ENCODE assay signal across 29 cellular contexts in genomic region chr6:144278659-144279314, GRCh38. TPM values are rescaled to one million over a fixed set of nuclear protein-coding genes. Genes with fewer than 3 reads are reported as not detected.
DNase-seq lines count a peak whose midpoint lies in the region; ATAC-seq, FAIRE-seq and TF ChIP-seq lines count a peak whose summit lies in the region.
"Had no signal": no experiment of that assay in that cellular context is flagged by ENCODE, and none has a peak within 500 bp of the region (broad histone marks: within the 10 kb centered on the region; RNA-seq: fewer than 3 reads in every experiment).

No MANE protein-coding gene starts in this region.

- no peak overlapping the region for H3K27ac Mint-ChIP-seq in activated CD4-positive, alpha-beta memory T cell treated with anti-CD3 and anti-CD28 coated beads, Interleukin-2, amount 10 ng/mL, durations not matched to agents 7 days and 5 days
- H3K27ac Mint-ChIP-seq: activated CD4-positive, alpha-beta T cell treated with anti-CD3 and anti-CD28 coated beads, Interleukin-2, amount 10 ng/mL, durations not matched to agents 24 days and 14 days; activated naive CD4-positive, alpha-beta T cell treated with anti-CD3 and anti-CD28 coated beads, Interleukin-2, amount 50 U/mL, for 72 hours; naive thymus-derived CD8-positive, alpha-beta T cell; stimulated activated memory B cell treated with anti-CD40 and anti-IgM and Interleukin-4, amounts not matched to agents 10 μg/mL and 1 μg/mL and 100 μg/mL, for 72 hours had no signal

- peaks cover 9% of the 10 kb centered on the region for H3K27me3 Mint-ChIP-seq in activated CD4-positive, alpha-beta memory T cell treated with anti-CD3 and anti-CD28 coated beads, Interleukin-2, amount 10 ng/mL, durations not matched to agents 7 days and 5 days

- in situ Hi-C loops in mammary epithelial cell (cut with MboI; ENCODE audit: low sequenced_read_pairs in 2 of 2): no loop called here

- POLR2A ChIA-PET in activated CD4-positive, alpha-beta memory T cell treated with anti-CD3 and anti-CD28 coated beads, Interleukin-2, amount 10 ng/mL, durations not matched to agents 7 days and 5 days (lab: Charles Lee): no interaction called here

- no peak for TF ChIP-seq CTCF in mammary epithelial cell (conservative IDR thresholded peaks at IDR 0.05 in 1 of 2, IDR thresholded peaks at IDR 0.05 in 1 of 2; ENCODE audit: extremely low read depth in 1 of 2, insufficient read depth in 1 of 2, low read depth in 1 of 2, low read length in 2 of 2)
- no peak for TF ChIP-seq CTCF in keratinocyte (optimal IDR thresholded peaks at IDR 0.05 in 1 of 3, IDR thresholded peaks at IDR 0.05 in 1 of 3, conservative IDR thresholded peaks at IDR 0.05 in 1 of 3; ENCODE audit: extremely low read depth in 1 of 3, insufficient read depth in 2 of 3, low read length in 3 of 3)

- dilution Hi-C loops in mammary epithelial cell (cut with HindIII; ENCODE audit: low sequenced_read_pairs) (no loop called here), keratinocyte (cut with MboI; ENCODE audit: extremely low pct_ligation_motif_present, low sequenced_read_pairs) (no loop called here)

- CTCF ChIA-PET in mammary epithelial cell (lab: Charles Lee; ENCODE audit: low non-redundant PET): no interaction called here
- CTCF ChIA-PET in activated CD4-positive, alpha-beta memory T cell treated with anti-CD3 and anti-CD28 coated beads, Interleukin-2, amount 10 ng/mL, durations not matched to agents 7 days and 5 days (lab: Charles Lee): no interaction called here

- intact Hi-C loops in mammary epithelial cell (cut with micrococcal nuclease): no loop called here
- intact Hi-C loops in Right ventricle myocardium inferior (cut with DNase I): no loop called here

- no peak overlapping the region for H3K4me3 Mint-ChIP-seq in activated CD4-positive, alpha-beta memory T cell treated with anti-CD3 and anti-CD28 coated beads, Interleukin-2, amount 10 ng/mL, durations not matched to agents 7 days and 5 days
- H3K4me3 Mint-ChIP-seq: activated CD4-positive, alpha-beta T cell treated with anti-CD3 and anti-CD28 coated beads, Interleukin-2, amount 10 ng/mL, durations not matched to agents 24 days and 14 days; naive thymus-derived CD8-positive, alpha-beta T cell; stimulated activated memory B cell treated with anti-CD40 and anti-IgM and Interleukin-4, amounts not matched to agents 10 μg/mL and 1 μg/mL and 100 μg/mL, for 72 hours had no signal

- peaks cover 3% of the 10 kb centered on the region for H3K4me1 Mint-ChIP-seq in activated CD4-positive, alpha-beta memory T cell treated with anti-CD3 and anti-CD28 coated beads, Interleukin-2, amount 10 ng/mL, durations not matched to agents 7 days and 5 days

- DNase-seq in EL (peak; percentile 89), M059J (ENCODE audit: low read depth) (peak; percentile 75), mammary epithelial cell (peak; percentile 35), keratinocyte (ENCODE audit: low read depth, low spot score) (peak; percentile 79), C1 segment of cervical spinal cord (lab: John Stamatoyannopoulos, UW) (no peak), Right ventricle myocardium inferior (ENCODE audit: missing footprints) (no peak)
- no peak for DNase-seq in activated CD4-positive, alpha-beta memory T cell treated with anti-CD3 and anti-CD28 coated beads, Interleukin-2, amount 10 ng/mL, durations not matched to agents 7 days and 5 days
- DNase-seq: activated CD4-positive, alpha-beta T cell treated with anti-CD3 and anti-CD28 coated beads, Interleukin-2, amount 10 ng/mL, durations not matched to agents 24 days and 14 days; anterior cingulate cortex; BE2C; dermis blood vessel endothelial cell; left cardiac atrium; MM.1S; naive thymus-derived CD8-positive, alpha-beta T cell; NCI-H1436; NCI-H510A treated with DMSO at 0.1 percent for 48 hours; NK-92 treated with Interleukin-12 subunit alpha and Interleukin-12 subunit beta, amount 100 ng/mL, for 24 hours; SK-N-SH; spleen; stimulated activated CD4-positive, alpha-beta T cell treated with anti-CD3 and anti-CD28 coated beads, Interleukin-4, amount 100 ng/mL, for 1 hour; T-helper 2 cell; testis had no signal

- H3K4me2 ChIP-seq in mammary epithelial cell (ENCODE audit: insufficient read depth, low read depth, low read length): no peak overlapping the region
- H3K4me2 ChIP-seq in keratinocyte (ENCODE audit: control insufficient read depth, extremely low read depth, insufficient read depth, low read depth, low read length): no peak overlapping the region
- H3K4me2 ChIP-seq: SK-N-SH had no signal

- ATAC-seq in Right ventricle myocardium inferior: no peak
- ATAC-seq in HG03025 (IDR thresholded peaks at IDR 0.05; ENCODE audit: low FRiP score, unreplicated experiment): no peak
- ATAC-seq: activated naive CD4-positive, alpha-beta T cell treated with anti-CD3 and anti-CD28 coated beads, Interleukin-2, amount 50 U/mL, for 72 hours; left cardiac atrium; naive thymus-derived CD8-positive, alpha-beta T cell; stimulated activated memory B cell treated with anti-CD40 and anti-IgM and Interleukin-4, amounts not matched to agents 10 μg/mL and 1 μg/mL and 100 μg/mL, for 72 hours had no signal

- H4K20me1 ChIP-seq in mammary epithelial cell (ENCODE audit: insufficient read depth, low read length): no peaks in the 10 kb centered on the region
- no peaks in the 10 kb centered on the region for H4K20me1 ChIP-seq in keratinocyte (ENCODE audit: control insufficient read depth, extremely low read depth, insufficient read depth, low read length)

- H3K9me3 Mint-ChIP-seq in activated CD4-positive, alpha-beta memory T cell treated with anti-CD3 and anti-CD28 coated beads, Interleukin-2, amount 10 ng/mL, durations not matched to agents 7 days and 5 days: no peaks in the 10 kb centered on the region
- H3K9me3 Mint-ChIP-seq: activated CD4-positive, alpha-beta T cell treated with anti-CD3 and anti-CD28 coated beads, Interleukin-2, amount 10 ng/mL, durations not matched to agents 24 days and 14 days; activated naive CD4-positive, alpha-beta T cell treated with anti-CD3 and anti-CD28 coated beads, Interleukin-2, amount 50 U/mL, for 72 hours; naive thymus-derived CD8-positive, alpha-beta T cell; stimulated activated memory B cell treated with anti-CD40 and anti-IgM and Interleukin-4, amounts not matched to agents 10 μg/mL and 1 μg/mL and 100 μg/mL, for 72 hours had no signal

- peak; percentile 96 for FAIRE-seq in keratinocyte (lab: Jason Lieb, UNC)
- FAIRE-seq: endometrium, RCC 7860, urothelium cell line had no signal

- WGBS in mammary epithelial cell (ENCODE audit: low coverage, missing lambda C conversion rate): 33% methylated on average over 3 of the region's 4 CpGs

- H3K79me2 ChIP-seq in mammary epithelial cell (ENCODE audit: insufficient read depth, low read length) (no peaks in the 10 kb centered on the region), keratinocyte (ENCODE audit: control insufficient read depth, insufficient read depth, low read length) (no peaks in the 10 kb centered on the region)

- H3K9me3 ChIP-seq in mammary epithelial cell (replicated peaks; ENCODE audit: insufficient read depth, low read length) (no peaks in the 10 kb centered on the region), keratinocyte (ENCODE audit: control insufficient read depth, low read depth, low read length) (no peaks in the 10 kb centered on the region)
- H3K9me3 ChIP-seq: BE2C, HAP-1, SK-N-SH, spleen, testis had no signal

- H3K9ac ChIP-seq in mammary epithelial cell (ENCODE audit: insufficient read depth, low read length) (no peak overlapping the region), keratinocyte (ENCODE audit: control insufficient read depth, extremely low read depth, insufficient read depth, low read length) (no peak overlapping the region)
- H3K9ac ChIP-seq: SK-N-SH had no signal

- H3K9me1 ChIP-seq in keratinocyte (ENCODE audit: control insufficient read depth, extremely low read depth, insufficient read depth, low read length): no peaks in the 10 kb centered on the region

- H3K36me3 ChIP-seq in mammary epithelial cell (ENCODE audit: insufficient read depth, low read length) (no peaks in the 10 kb centered on the region), keratinocyte (ENCODE audit: control insufficient read depth in 2 of 2, extremely low read depth in 1 of 2, insufficient read depth in 2 of 2, low read length in 2 of 2) (no peaks in the 10 kb centered on the region)
- H3K36me3 ChIP-seq: BE2C, HAP-1, spleen had no signal

- H3K27me3 ChIP-seq in mammary epithelial cell (ENCODE audit: insufficient read depth, low read length): no peaks in the 10 kb centered on the region
- H3K27me3 ChIP-seq in keratinocyte (ENCODE audit: control insufficient read depth, extremely low read depth, insufficient read depth, low read length): no peaks in the 10 kb centered on the region
- H3K27me3 ChIP-seq: spleen, testis had no signal

- no peaks in the 10 kb centered on the region for H3K36me3 Mint-ChIP-seq in activated CD4-positive, alpha-beta memory T cell treated with anti-CD3 and anti-CD28 coated beads, Interleukin-2, amount 10 ng/mL, durations not matched to agents 7 days and 5 days (ENCODE audit: low read depth)
- H3K36me3 Mint-ChIP-seq: activated naive CD4-positive, alpha-beta T cell treated with anti-CD3 and anti-CD28 coated beads, Interleukin-2, amount 50 U/mL, for 72 hours; naive thymus-derived CD8-positive, alpha-beta T cell; stimulated activated memory B cell treated with anti-CD40 and anti-IgM and Interleukin-4, amounts not matched to agents 10 μg/mL and 1 μg/mL and 100 μg/mL, for 72 hours had no signal

- peaks cover 8% of the 10 kb centered on the region for H3K4me1 ChIP-seq in mammary epithelial cell (ENCODE audit: insufficient read depth, low read length)
- peaks cover 11% of the 10 kb centered on the region for H3K4me1 ChIP-seq in keratinocyte (ENCODE audit: control insufficient read depth, extremely low read depth, insufficient read depth, low read length)
- H3K4me1 ChIP-seq: BE2C, testis had no signal

- H3K4me3 ChIP-seq in mammary epithelial cell (replicated peaks in 1 of 3; ENCODE audit: insufficient read depth in 1 of 3, low read depth in 2 of 3, low read length in 3 of 3): no peak overlapping the region
- H3K4me3 ChIP-seq in keratinocyte (ENCODE audit: control insufficient read depth in 2 of 3, extremely low read depth in 1 of 3, insufficient read depth in 2 of 3, low read depth in 1 of 3, low read length in 3 of 3): no peak overlapping the region
- H3K4me3 ChIP-seq: HAP-1, spleen, testis had no signal

- BruUV-seq in mammary epithelial cell (replicated peaks; lab: Mats Ljungman, UMichigan): no TSS peak

- no peak overlapping the region for H3K27ac ChIP-seq in mammary epithelial cell (ENCODE audit: insufficient read depth, low read depth, low read length)
- H3K27ac ChIP-seq in keratinocyte (ENCODE audit: control insufficient read depth, insufficient read depth, low read length): no peak overlapping the region
- H3K27ac ChIP-seq: spleen, testis had no signal

- H2AFZ ChIP-seq in mammary epithelial cell (ENCODE audit: low read depth, low read length) (no peak overlapping the region), keratinocyte (ENCODE audit: control insufficient read depth, low read length) (no peak overlapping the region)

RNA-seq across cellular contexts. Expression of gene UTRN, which starts 6.3 kb away (rescaled TPM):
- total RNA-seq in M059J (2014; rRNA removed; shearing (Covaris generic)): 74.4 and 93.3 TPM in 2 replicates
- total RNA-seq in mammary epithelial cell (10 to 100 TPM; 36.8 to 44.9 TPM), Right ventricle myocardium inferior (69.2 TPM)
- polyA plus RNA-seq in mammary epithelial cell (10.0 TPM), keratinocyte (19.3 to 23.7 TPM (median 20.5 TPM) in 3 replicates)
- polyA minus RNA-seq in mammary epithelial cell (72.3 TPM), keratinocyte (43.7 to 153 TPM (median 54.4 TPM) in 3 replicates)
- 13.4 TPM for polyA plus RNA-seq in keratinocyte (2011; ENCODE audit: low read depth)
- 12.1 and 19.8 TPM in 2 replicates for polyA plus RNA-seq in keratinocyte (2011; cell fraction: cytosol; rRNA removed)
- 47.9 and 52.7 TPM in 2 replicates for polyA plus RNA-seq in keratinocyte (2011; cell fraction: nucleus; rRNA removed)
- polyA plus RNA-seq in keratinocyte (2012; ENCODE audit: low replicate concordance): 4.5 and 24.8 TPM in 2 replicates
- 35.7 TPM for polyA minus RNA-seq in keratinocyte (2011; cell fraction: cytosol; rRNA and poly(A)+ RNA removed)
- 89.3 and 184 TPM in 2 replicates for polyA minus RNA-seq in keratinocyte (2011; cell fraction: nucleus; rRNA and poly(A)+ RNA removed)
- 100 to 1,000 TPM; 140 to 146 TPM for total RNA-seq in activated CD4-positive, alpha-beta memory T cell treated with anti-CD3 and anti-CD28 coated beads, Interleukin-2, amount 10 ng/mL, durations not matched to agents 7 days and 5 days

Comparison
In these comparisons a context has a peak if more than half of its experiments do, and no peak if none do; other contexts are left out.
1. DNase-seq: peak in EL (single experiment), M059J (single experiment), mammary epithelial cell (single experiment) and keratinocyte (single experiment); none in C1 segment of cervical spinal cord (0 of 14), Right ventricle myocardium inferior (single experiment) and activated CD4-positive, alpha-beta memory T cell treated with anti-CD3 and anti-CD28 coated beads, Interleukin-2, amount 10 ng/mL, durations not matched to agents 7 days and 5 days (single experiment).